ENCODE assay signal across 25 cellular contexts in genomic region chr1:179786815-179787736, GRCh38. TPM values are rescaled to one million over a fixed set of nuclear protein-coding genes. Genes with fewer than 3 reads are reported as not detected.
A peak's percentile ranks its signal among the peaks of the same experiment; 100 is the strongest.
DNase-seq lines count a peak whose midpoint lies in the region; ATAC-seq, FAIRE-seq and TF ChIP-seq lines count a peak whose summit lies in the region.
"Had no signal": no experiment of that assay in that cellular context is flagged by ENCODE, and none has a peak within 500 bp of the region (broad histone marks: within the 10 kb centered on the region; RNA-seq: fewer than 3 reads in every experiment).

No MANE protein-coding gene starts in this region.

- peak in 1 of 2 experiments; percentile 75; a peak in 1 of 4 replicates for TF ChIP-seq EP300 in SK-N-SH (IDR thresholded peaks at IDR 0.05; ENCODE audit: borderline replicate concordance in 1 of 2, low read depth in 1 of 2, low read length in 1 of 2)

- WGBS in SK-N-SH (ENCODE audit: low lambda C conversion rate), result 49% methylated on average over 10 of the region's 13 CpGs
- 23 to 59% (median 34%) methylated on average over 13 of the region's 13 CpGs for WGBS in small intestine, 3 donors
- no CpG with 5 or more reads among the region's 13 CpGs for WGBS in mesendoderm (ENCODE audit: extremely low coverage, insufficient coverage, low lambda C conversion rate)

- H3K4me3 ChIP-seq in right atrium auricular region (no peak overlapping the region), SK-N-SH (ENCODE audit: low read depth in 2 of 2, low read length in 1 of 2) (no peak overlapping the region), small intestine (ENCODE audit: low read depth in 1 of 2, low read length in 2 of 2) (no peak overlapping the region), mesendoderm (ENCODE audit: low read length) (no peak overlapping the region)
- H3K4me3 ChIP-seq: Peyer's patch, SJSA1, spleen had no signal

- no peak overlapping the region for H3K4me3 Mint-ChIP-seq in CD4-positive, alpha-beta T cell
- H3K4me3 Mint-ChIP-seq: natural killer cell; stimulated activated naive B cell treated with anti-CD40 and anti-IgM and Interleukin-4, amounts not matched to agents 10 μg/mL and 1 μg/mL and 100 μg/mL, for 72 hours; T-helper 17 cell had no signal

- no peaks in the 10 kb centered on the region for H3K36me3 Mint-ChIP-seq in CD4-positive, alpha-beta T cell (ENCODE audit: low read depth)
- H3K36me3 Mint-ChIP-seq: natural killer cell; stimulated activated naive B cell treated with anti-CD40 and anti-IgM and Interleukin-4, amounts not matched to agents 10 μg/mL and 1 μg/mL and 100 μg/mL, for 72 hours had no signal

- H3K4me1 Mint-ChIP-seq in CD4-positive, alpha-beta T cell (ENCODE audit: low read depth), result no peaks in the 10 kb centered on the region
- H3K4me1 Mint-ChIP-seq: natural killer cell had no signal

- H3K9ac ChIP-seq in SK-N-SH (no peak overlapping the region), mesendoderm (ENCODE audit: low read length) (no peak overlapping the region)

- peak; percentile 52 for ATAC-seq in Right ventricle myocardium superior (ENCODE audit: poor library complexity)
- ATAC-seq in CD4-positive, alpha-beta T cell (ENCODE audit: poor library complexity), result no peak
- ATAC-seq: left lobe of liver; natural killer cell; stimulated activated naive B cell treated with anti-CD40 and anti-IgM and Interleukin-4, amounts not matched to agents 10 μg/mL and 1 μg/mL and 100 μg/mL, for 72 hours; T-helper 17 cell had no signal

- no peaks in the 10 kb centered on the region for H3K79me2 ChIP-seq in SK-N-SH (ENCODE audit: insufficient read depth)
- no peaks in the 10 kb centered on the region for H3K79me2 ChIP-seq in mesendoderm (ENCODE audit: control insufficient read depth, insufficient read depth, low read length)

- no peaks in the 10 kb centered on the region for H3K9me2 ChIP-seq in SK-N-SH

- no peak overlapping the region for H3K56ac ChIP-seq in mesendoderm (ENCODE audit: low read length)

- FAIRE-seq in small intestine (lab: Jason Lieb, UNC), result no peak
- FAIRE-seq: colon had no signal

- intact Hi-C loops in Right ventricle myocardium superior (cut with DNase I), result no loop called here
- intact Hi-C loops in CD4-positive, alpha-beta T cell (cut with DNase I, micrococcal nuclease), result no loop called here

- H3K79me1 ChIP-seq in mesendoderm (ENCODE audit: low read length), result no peaks in the 10 kb centered on the region

- H3K4ac ChIP-seq in mesendoderm (ENCODE audit: low read depth, low read length), result no peak overlapping the region

- TF ChIP-seq RAD21 in SK-N-SH (IDR thresholded peaks at IDR 0.05; ENCODE audit: low read length), result peak; percentile 30

- CTCF ChIA-PET in SK-N-SH (lab: Yijun Ruan, JAX), result interaction anchor here (0.6 to 8.2 kb wide), 9 partner anchors 11 to 91 kb away, joined by 3 to 87 read pairs (median 3); no protein-coding TSS in a partner anchor
- CTCF ChIA-PET in CD4-positive, alpha-beta T cell (lab: Charles Lee), result no interaction called here

- no peak overlapping the region for H3K4me2 ChIP-seq in SK-N-SH
- H3K4me2 ChIP-seq in mesendoderm (ENCODE audit: low read length), result no peak overlapping the region

- H2AK5ac ChIP-seq in mesendoderm (ENCODE audit: low read length), result no peak overlapping the region

- H3K9me3 ChIP-seq in right atrium auricular region, result no peaks in the 10 kb centered on the region
- no peaks in the 10 kb centered on the region for H3K9me3 ChIP-seq in SK-N-SH
- H3K9me3 ChIP-seq in small intestine (ENCODE audit: control insufficient read depth, low read depth), result no peaks in the 10 kb centered on the region
- no peaks in the 10 kb centered on the region for H3K9me3 ChIP-seq in CD4-positive, alpha-beta T cell (ENCODE audit: control insufficient read depth, low read length)
- H3K9me3 ChIP-seq: Peyer's patch, SJSA1, spleen had no signal

- H4K20me1 ChIP-seq in SK-N-SH (ENCODE audit: insufficient read depth), result no peaks in the 10 kb centered on the region

- H3K36me3 ChIP-seq in right atrium auricular region (no peaks in the 10 kb centered on the region), SK-N-SH (replicated peaks in 1 of 2; ENCODE audit: control insufficient read depth in 1 of 2, insufficient read depth in 2 of 2, low read length in 1 of 2) (no peaks in the 10 kb centered on the region), small intestine (ENCODE audit: control insufficient read depth in 2 of 2, insufficient read depth in 2 of 2, low read length in 2 of 2) (no peaks in the 10 kb centered on the region), mesendoderm (ENCODE audit: control insufficient read depth, insufficient read depth, low read length) (no peaks in the 10 kb centered on the region)
- H3K36me3 ChIP-seq: Peyer's patch, SJSA1, spleen had no signal

- H2BK5ac ChIP-seq in mesendoderm (ENCODE audit: low read length), result no peak overlapping the region

- H3F3A ChIP-seq in SK-N-SH (replicated peaks; ENCODE audit: insufficient read depth), result no peaks in the 10 kb centered on the region

- H3K18ac ChIP-seq in mesendoderm (ENCODE audit: low read length), result no peak overlapping the region

- POLR2A ChIA-PET in SK-N-SH (lab: Yijun Ruan, JAX), result interaction anchor here (0.7 to 4.0 kb wide), 17 partner anchors 9 to 81 kb away, joined by 3 to 34 read pairs (median 5); partner anchors contain the start of gene FAM163A
- POLR2A ChIA-PET in CD4-positive, alpha-beta T cell (lab: Charles Lee), result no interaction called here

- H3K27ac ChIP-seq in right atrium auricular region (no peak overlapping the region), SK-N-SH (ENCODE audit: low read depth in 2 of 2, low read length in 1 of 2) (peak overlapping the region; percentile 28 to 98; a peak in 3 of 4 replicates), small intestine (ENCODE audit: low read depth in 1 of 2, low read length in 1 of 2) (no peak overlapping the region), mesendoderm (ENCODE audit: low read depth, low read length) (no peak overlapping the region)
- H3K27ac ChIP-seq in CD4-positive, alpha-beta T cell (ENCODE audit: low read depth, low read length), result no peak overlapping the region
- H3K27ac ChIP-seq: Peyer's patch, SJSA1, spleen had no signal

- TF ChIP-seq CTCF in right atrium auricular region (IDR thresholded peaks at IDR 0.05), result no peak
- no peak for TF ChIP-seq CTCF in SK-N-SH (IDR thresholded peaks at IDR 0.05)
- no peak for TF ChIP-seq CTCF in CD4-positive, alpha-beta T cell (IDR thresholded peaks at IDR 0.05)

- H3K27ac Mint-ChIP-seq in CD4-positive, alpha-beta T cell, result no peak overlapping the region
- H3K27ac Mint-ChIP-seq: natural killer cell; stimulated activated naive B cell treated with anti-CD40 and anti-IgM and Interleukin-4, amounts not matched to agents 10 μg/mL and 1 μg/mL and 100 μg/mL, for 72 hours had no signal

- no peaks in the 10 kb centered on the region for H3K27me3 ChIP-seq in right atrium auricular region
- peaks cover 14% of the 10 kb centered on the region; the same call in 1 of the 2 replicates for H3K27me3 ChIP-seq in SK-N-SH (ENCODE audit: insufficient read depth)
- no peaks in the 10 kb centered on the region for H3K27me3 ChIP-seq in small intestine (ENCODE audit: control insufficient read depth in 2 of 2, insufficient read depth in 2 of 2, low read length in 2 of 2)
- no peaks in the 10 kb centered on the region for H3K27me3 ChIP-seq in CD4-positive, alpha-beta T cell (ENCODE audit: control insufficient read depth, insufficient read depth, low read length)
- no peaks in the 10 kb centered on the region for H3K27me3 ChIP-seq in mesendoderm (ENCODE audit: insufficient read depth, low read length, poor library complexity)
- H3K27me3 ChIP-seq: Peyer's patch, spleen had no signal

- no peaks in the 10 kb centered on the region for H3K9me3 Mint-ChIP-seq in CD4-positive, alpha-beta T cell
- H3K9me3 Mint-ChIP-seq: natural killer cell; stimulated activated naive B cell treated with anti-CD40 and anti-IgM and Interleukin-4, amounts not matched to agents 10 μg/mL and 1 μg/mL and 100 μg/mL, for 72 hours had no signal

- no peak overlapping the region for H4K8ac ChIP-seq in mesendoderm (ENCODE audit: low read depth, low read length)

- no peak overlapping the region for H2BK15ac ChIP-seq in mesendoderm (replicated peaks; ENCODE audit: low read depth)

- H3K27me3 Mint-ChIP-seq in CD4-positive, alpha-beta T cell, result peaks cover 4% of the 10 kb centered on the region

- H3K4me1 ChIP-seq in right atrium auricular region, result no peaks in the 10 kb centered on the region
- peaks cover 0 to 85% of the 10 kb centered on the region in 2 experiments; a peak in 2 of 4 replicates for H3K4me1 ChIP-seq in SK-N-SH (ENCODE audit: control insufficient read depth in 1 of 2, insufficient read depth in 2 of 2, low read depth in 1 of 2, low read length in 1 of 2)
- H3K4me1 ChIP-seq in small intestine (ENCODE audit: control insufficient read depth in 2 of 2, insufficient read depth in 1 of 2, low read depth in 1 of 2, low read length in 1 of 2), result peaks cover 4 to 5% of the 10 kb centered on the region in 2 donors
- H3K4me1 ChIP-seq in mesendoderm (ENCODE audit: control insufficient read depth, low read depth, low read length), result peaks cover 2% of the 10 kb centered on the region
- H3K4me1 ChIP-seq: Peyer's patch, SJSA1, spleen had no signal

- no peak overlapping the region for H4K5ac ChIP-seq in mesendoderm (ENCODE audit: low read length)

- no peak overlapping the region for H2BK120ac ChIP-seq in mesendoderm (ENCODE audit: low read depth, low read length)

- H2AFZ ChIP-seq in SK-N-SH (ENCODE audit: low read depth), result no peak overlapping the region

- no peak overlapping the region for H3K23ac ChIP-seq in mesendoderm (ENCODE audit: low read length)

- DNase-seq in Right ventricle myocardium superior, result no peak
- no peak for DNase-seq in right atrium auricular region (ENCODE audit: low spot score)
- peak; percentile 28 for DNase-seq in NCI-H2029 (lab: John Stamatoyannopoulos, UW)
- DNase-seq in SK-N-SH, result peak; percentile 75
- peak; percentile 67 for DNase-seq in small intestine
- no peak for DNase-seq in CD4-positive, alpha-beta T cell
- no peak for DNase-seq in NCI-H2196 (lab: John Stamatoyannopoulos, UW; ENCODE audit: unreplicated experiment)
- no peak for DNase-seq in mesendoderm
- DNase-seq: activated naive CD4-positive, alpha-beta T cell; activated T-cell treated with anti-CD3 and anti-CD28 coated beads, Interleukin-2, amount 50 U/mL, for 48 hours; C1 segment of cervical spinal cord; effector CD8-positive, alpha-beta T cell; IMR-90; natural killer cell; Peyer's patch; spleen; stimulated activated CD4-positive, alpha-beta T cell treated with anti-CD3 and anti-CD28 coated beads, Interleukin-4, amount 100 ng/mL, for 1 hour; stimulated activated naive B cell treated with anti-CD40 and anti-IgM and Interleukin-4, amounts not matched to agents 10 μg/mL and 1 μg/mL and 100 μg/mL, for 72 hours; T-helper 17 cell had no signal

TF ChIP-seq in SK-N-SH, 30 proteins besides CTCF, POLR2A, EP300 and RAD21 (continues in another document):
- TF ChIP-seq YY1 (IDR thresholded peaks at IDR 0.05; ENCODE audit: low read depth), result no peak
- TF ChIP-seq RCOR1 (IDR thresholded peaks at IDR 0.05; ENCODE audit: low read length), result peak; percentile 84

RNA-seq across cellular contexts. Expression of gene FAM163A, which starts 44.0 kb away (rescaled TPM):
- 0.22 TPM for total RNA-seq in Right ventricle myocardium superior
- total RNA-seq in right atrium auricular region, result not detected
- 0.43 and 1.1 TPM in 2 replicates for polyA plus RNA-seq in SK-N-SH (2012; rRNA removed)
- 0.80 and 1.4 TPM in 2 replicates for polyA plus RNA-seq in SK-N-SH (2012; cell fraction: cytosol; rRNA removed)
- 1.1 and 1.8 TPM in 2 replicates for polyA plus RNA-seq in SK-N-SH (2012; cell fraction: nucleus; rRNA removed)
- 1 to 10 TPM in 1 of 3 donors, under 1 TPM in 1, not detected in 1; 0.27 to 1.6 TPM for polyA plus RNA-seq in small intestine
- under 1 TPM; 0.08 to 0.17 TPM for total RNA-seq in CD4-positive, alpha-beta T cell
- 0.03 TPM for polyA plus RNA-seq in mesendoderm (2013, experiment 1 of 2)
- 0.04 TPM for polyA plus RNA-seq in mesendoderm (2013, experiment 2 of 2)
- total RNA-seq: activated CD8-positive, alpha-beta memory T cell treated with anti-CD3 and anti-CD28 coated beads for 36 hours; epithelial cell of proximal tubule; IMR-90; natural killer cell; renal cortical epithelial cell; SJSA1 had no signal
- polyA plus RNA-seq: IMR-90 had no signal

Comparison
In these comparisons a context has a peak if more than half of its experiments do, and no peak if none do; other contexts are left out.
1. DNase-seq: peak in NCI-H2029 (single experiment), SK-N-SH (single experiment) and small intestine (single experiment); none in Right ventricle myocardium superior (single experiment), right atrium auricular region (single experiment), CD4-positive, alpha-beta T cell (0 of 10), NCI-H2196 (single experiment) and mesendoderm (single experiment).
2. H3K27ac ChIP-seq: peak in SK-N-SH (2 of 2); none in right atrium auricular region (0 of 2), small intestine (0 of 2), CD4-positive, alpha-beta T cell (single experiment) and mesendoderm (single experiment).